In genomic region chr6:141088171-141088570, GRCh38 we compare ENCODE assay signal across 20 cellular contexts.
"Had no signal": no experiment of that assay in that cellular context is flagged by ENCODE, and none has a peak within 500 bp of the region (broad histone marks: within the 10 kb centered on the region; RNA-seq: fewer than 3 reads in every experiment).

No MANE protein-coding gene starts in this region.

- ATAC-seq: foreskin keratinocyte; left colon; naive thymus-derived CD4-positive, alpha-beta T cell; right cardiac atrium; stimulated activated effector memory CD8-positive, alpha-beta T cell treated with anti-CD3 and anti-CD28 coated beads, Interleukin-12 subunit alpha, Interleukin-12 subunit beta, amount 100 ng/mL, for 72 hours; stimulated activated naive CD8-positive, alpha-beta T cell treated with anti-CD3 and anti-CD28 coated beads, Interleukin-15, Interleukin-2, amounts not matched to agents 100 U/mL and 50 U/mL, for 24 hours had no signal

- H3K27ac ChIP-seq: epithelial cell of prostate, esophagus muscularis mucosa, foreskin keratinocyte, hepatocyte, neutrophil, suprapubic skin, thyroid gland, upper lobe of left lung, vagina had no signal

- DNase-seq: cortex of kidney; effector memory CD4-positive, alpha-beta T cell; foreskin keratinocyte; left colon; mammary epithelial cell; naive thymus-derived CD4-positive, alpha-beta T cell; nephron progenitor cell; right cardiac atrium; stimulated activated CD4-positive, alpha-beta T cell treated with anti-CD3 and anti-CD28 coated beads, Interleukin-4, amount 100 ng/mL, for 1 hour; stimulated activated CD8-positive, alpha-beta memory T cell treated with anti-CD3 and anti-CD28 coated beads, Interleukin-4, amount 100 ng/mL, for 48 hours; stimulated activated naive CD8-positive, alpha-beta T cell treated with anti-CD3 and anti-CD28 coated beads, Interleukin-15, Interleukin-2, amounts not matched to agents 100 U/mL and 50 U/mL, for 24 hours; thyroid gland; upper lobe of left lung had no signal

- H2AFZ ChIP-seq: hepatocyte had no signal

- H3K36me3 ChIP-seq: esophagus muscularis mucosa, neutrophil, suprapubic skin, thyroid gland, upper lobe of left lung, vagina had no signal

- H3K79me2 ChIP-seq: hepatocyte had no signal

- H3K9me3 ChIP-seq: esophagus muscularis mucosa, neutrophil, suprapubic skin, thyroid gland, upper lobe of left lung, vagina had no signal

- H3K4me1 ChIP-seq: esophagus muscularis mucosa, foreskin keratinocyte, suprapubic skin, thyroid gland, upper lobe of left lung, vagina had no signal

- H3K4me2 ChIP-seq: hepatocyte had no signal

- H3K4me3 ChIP-seq: esophagus muscularis mucosa, hepatocyte, suprapubic skin, thyroid gland, upper lobe of left lung, vagina had no signal

- H3K27me3 ChIP-seq: esophagus muscularis mucosa, foreskin keratinocyte, hepatocyte, neutrophil, suprapubic skin, thyroid gland, upper lobe of left lung, vagina had no signal
